Comparison of ENCODE assay signal across 21 cellular contexts in genomic region chr13:43522788-43523187, GRCh38.
A peak's percentile ranks its signal among the peaks of the same experiment; 100 is the strongest.
DNase-seq lines count a peak whose midpoint lies in the region; ATAC-seq and TF ChIP-seq lines count a peak whose summit lies in the region.
"Had no signal": no experiment of that assay in that cellular context is flagged by ENCODE, and none has a peak within 500 bp of the region (broad histone marks: within the 10 kb centered on the region; RNA-seq: fewer than 3 reads in every experiment).

No MANE protein-coding gene starts in this region.

- H4K20me1 ChIP-seq in fibroblast of lung (ENCODE audit: control insufficient read depth, extremely low read depth, insufficient read depth, low read length) = no peaks in the 10 kb centered on the region
- H4K20me1 ChIP-seq in smooth muscle cell (ENCODE audit: low read depth) = no peaks in the 10 kb centered on the region

- no peak overlapping the region for H3K4me3 ChIP-seq in fibroblast of lung (replicated peaks in 1 of 4; ENCODE audit: control extremely low read depth in 1 of 4, insufficient read depth in 1 of 4, low read depth in 3 of 4, low read length in 4 of 4)
- no peak overlapping the region for H3K4me3 ChIP-seq in smooth muscle cell
- H3K4me3 ChIP-seq: gastroesophageal sphincter, tibial nerve had no signal

- H3K79me2 ChIP-seq in fibroblast of lung (ENCODE audit: control insufficient read depth, insufficient read depth, low read length) (no peaks in the 10 kb centered on the region), smooth muscle cell (ENCODE audit: low read depth) (no peaks in the 10 kb centered on the region)

- H3K9me3 ChIP-seq in fibroblast of lung (ENCODE audit: control insufficient read depth, insufficient read depth, low read depth, low read length) (no peaks in the 10 kb centered on the region), smooth muscle cell (replicated peaks; ENCODE audit: low read depth) (no peaks in the 10 kb centered on the region)
- H3K9me3 ChIP-seq: gastroesophageal sphincter, tibial nerve had no signal

- H2AFZ ChIP-seq in fibroblast of lung (ENCODE audit: low read length) (no peak overlapping the region), smooth muscle cell (ENCODE audit: low read depth) (no peak overlapping the region)

- H3K9ac ChIP-seq in fibroblast of lung (ENCODE audit: insufficient read depth, low read length) (no peak overlapping the region), smooth muscle cell (ENCODE audit: low read depth) (no peak overlapping the region)

- TF ChIP-seq CTCF in fibroblast of lung (conservative IDR thresholded peaks at IDR 0.05 in 1 of 2, IDR thresholded peaks at IDR 0.05 in 1 of 2; ENCODE audit: low read depth in 1 of 2, low read length in 2 of 2) = no peak
- no peak for TF ChIP-seq CTCF in smooth muscle cell (IDR thresholded peaks at IDR 0.05; ENCODE audit: borderline replicate concordance, insufficient read depth, poor library complexity, severe bottlenecking)

- H3K36me3 ChIP-seq in fibroblast of lung (ENCODE audit: control insufficient read depth, insufficient read depth, low read length) (no peaks in the 10 kb centered on the region), smooth muscle cell (ENCODE audit: low read depth) (no peaks in the 10 kb centered on the region)
- H3K36me3 ChIP-seq: gastroesophageal sphincter, tibial nerve had no signal

- H3K27ac ChIP-seq in fibroblast of lung (ENCODE audit: insufficient read depth, low read length) (no peak overlapping the region), smooth muscle cell (ENCODE audit: low read depth) (peak overlapping the region; percentile 17)
- H3K27ac ChIP-seq: gastroesophageal sphincter, tibial nerve had no signal

- no peaks in the 10 kb centered on the region for H3K27me3 ChIP-seq in fibroblast of lung (ENCODE audit: control insufficient read depth, insufficient read depth, low read length)
- H3K27me3 ChIP-seq in smooth muscle cell (ENCODE audit: low read depth) = no peaks in the 10 kb centered on the region
- H3K27me3 ChIP-seq: gastroesophageal sphincter, tibial nerve had no signal

- ATAC-seq in HG03045 (IDR thresholded peaks at IDR 0.05; ENCODE audit: unreplicated experiment) = no peak
- ATAC-seq: activated CD4-positive, alpha-beta T cell treated with anti-CD3 and anti-CD28 coated beads for 36 hours; activated naive CD4-positive, alpha-beta T cell treated with anti-CD3 and anti-CD28 coated beads, Interleukin-2, amount 50 U/mL, for 72 hours; gastroesophageal sphincter; sciatic nerve; stimulated activated naive CD8-positive, alpha-beta T cell treated with anti-CD3 and anti-CD28 coated beads, Interleukin-15, Interleukin-2, amounts not matched to agents 100 U/mL and 50 U/mL, for 24 hours had no signal

- peak; percentile 13 for DNase-seq in ELR (ENCODE audit: low read depth)
- DNase-seq in SK-MEL-5 (ENCODE audit: low read depth, low spot score) = peak; percentile 17
- DNase-seq in fibroblast of lung (ENCODE audit: low read depth in 2 of 2) = peak; percentile 46 to 77
- no peak for DNase-seq in smooth muscle cell (lab: John Stamatoyannopoulos, UW; ENCODE audit: unreplicated experiment)
- DNase-seq in KBM-7 = no peak
- no peak for DNase-seq in superior temporal gyrus (ENCODE audit: extremely low spot score)
- DNase-seq: activated CD4-positive, alpha-beta T cell treated with anti-CD3 and anti-CD28 coated beads for 36 hours; COR-L47; cortex of kidney; mammary epithelial cell; naive B cell; NCI-H2171; SHP77; stimulated activated CD4-positive, alpha-beta T cell treated with anti-CD3 and anti-CD28 coated beads, Interleukin-2, amount 100 ng/mL, for 24 hours; stimulated activated naive CD8-positive, alpha-beta T cell treated with anti-CD3 and anti-CD28 coated beads, Interleukin-15, Interleukin-2, amounts not matched to agents 100 U/mL and 50 U/mL, for 24 hours; T-helper 1 cell had no signal

- H3K4me1 ChIP-seq in fibroblast of lung (ENCODE audit: control insufficient read depth, extremely low read depth, insufficient read depth, low read length) (no peaks in the 10 kb centered on the region), smooth muscle cell (ENCODE audit: low read depth) (no peaks in the 10 kb centered on the region)
- H3K4me1 ChIP-seq: gastroesophageal sphincter, tibial nerve had no signal

- no peaks in the 10 kb centered on the region for H3F3A ChIP-seq in smooth muscle cell (ENCODE audit: low read depth)

- H3K4me2 ChIP-seq in fibroblast of lung (ENCODE audit: extremely low read depth, insufficient read depth, low read length) (no peak overlapping the region), smooth muscle cell (peak overlapping the region; percentile 48)

- in situ Hi-C loops in SK-MEL-5 (cut with HindIII; ENCODE audit: low pct_unique_long_range_greater_than_20kb, low sequenced_read_pairs) = no loop called here
- in situ Hi-C loops in KBM-7 (cut with MboI; ENCODE audit: low pct_unique_long_range_greater_than_20kb, low sequenced_read_pairs) = no loop called here

Comparison
In these comparisons a context has a peak if more than half of its experiments do, and no peak if none do; other contexts are left out.
1. DNase-seq: peak in ELR (single experiment), SK-MEL-5 (single experiment) and fibroblast of lung (2 of 2); none in smooth muscle cell (single experiment), KBM-7 (single experiment) and superior temporal gyrus (single experiment).